ENCODE assay signal across 10 cellular contexts in the genomic region with DNA sequence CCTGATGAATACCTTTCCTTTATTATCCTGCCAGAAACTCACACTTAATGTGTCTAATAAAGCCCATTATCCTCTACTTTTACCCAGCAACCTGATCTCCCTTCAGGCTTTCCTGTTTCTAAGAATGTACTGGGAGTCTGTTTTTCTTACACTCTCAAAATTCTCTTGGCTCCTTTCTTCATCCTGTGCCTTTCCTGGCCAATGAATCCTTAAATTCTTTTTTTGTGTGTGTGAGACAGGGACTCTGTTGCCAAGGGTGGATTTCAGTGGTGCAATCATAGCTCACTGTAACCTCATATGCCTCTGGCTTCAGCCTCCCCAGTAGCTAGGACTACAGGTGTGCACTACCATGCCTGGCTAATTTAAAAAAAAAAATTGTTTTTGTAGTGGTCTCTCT.
DNase-seq lines count a peak whose midpoint lies in the region; ATAC-seq and TF ChIP-seq lines count a peak whose summit lies in the region.
"Had no signal": no experiment of that assay in that cellular context is flagged by ENCODE, and none has a peak within 500 bp of the region (broad histone marks: within the 10 kb centered on the region; RNA-seq: fewer than 3 reads in every experiment).

No MANE protein-coding gene starts in this region.

- TF ChIP-seq CTCF in IMR-90 (conservative IDR thresholded peaks at IDR 0.05; ENCODE audit: low read depth, low read length) (no peak), brain (conservative IDR thresholded peaks at IDR 0.05) (no peak), hepatocyte (IDR thresholded peaks at IDR 0.05; ENCODE audit: poor library complexity) (no peak)

- H3K79me2 ChIP-seq in hepatocyte: no peaks in the 10 kb centered on the region

- peak overlapping the region; percentile 10; the same call in 1 of the 2 replicates for H3K56ac ChIP-seq in IMR-90 (ENCODE audit: extremely low read depth, insufficient read depth, low read length)

- no peak overlapping the region; the same call in 1 of the 2 replicates for H3K4ac ChIP-seq in IMR-90 (ENCODE audit: low read depth, low read length)

- H3K27ac Mint-ChIP-seq in brain: peak overlapping the region; percentile 22 to 90 (median 67)
- H3K27ac Mint-ChIP-seq: memory B cell had no signal

- H3K18ac ChIP-seq in IMR-90 (ENCODE audit: low read depth, low read length): peak overlapping the region; percentile 1; the same call in 1 of the 2 replicates

- H3K9me1 ChIP-seq in IMR-90 (ENCODE audit: insufficient read depth, low read length): no peaks in the 10 kb centered on the region

- no peak overlapping the region for H4K8ac ChIP-seq in IMR-90 (ENCODE audit: low read depth in 2 of 2, low read length in 2 of 2)

- in situ Hi-C loops in IMR-90 (cut with MboI; ENCODE audit: low sequenced_read_pairs): no loop called here

- H3K36me3 ChIP-seq in IMR-90 (ENCODE audit: control insufficient read depth, insufficient read depth, low read length): no peaks in the 10 kb centered on the region
- no peaks in the 10 kb centered on the region for H3K36me3 ChIP-seq in hepatocyte (replicated peaks; ENCODE audit: insufficient read depth, low read depth)
- H3K36me3 ChIP-seq in stomach smooth muscle (ENCODE audit: control insufficient read depth in 2 of 2, insufficient read depth in 2 of 2, low read length in 2 of 2): no peaks in the 10 kb centered on the region

- H2BK20ac ChIP-seq in IMR-90 (ENCODE audit: low read depth, low read length): 0 out of 2 replicates have a peak overlapping the region, but pooled peaks have one; percentile 6

- H3K4me3 Mint-ChIP-seq in brain: peak overlapping the region in 2 of 5 experiments; percentile 2 to 12
- H3K4me3 Mint-ChIP-seq: memory B cell had no signal

- no peak overlapping the region for H4K5ac ChIP-seq in IMR-90 (ENCODE audit: low read depth, low read length)

- no peak overlapping the region for H3K4me2 ChIP-seq in IMR-90 (ENCODE audit: low read depth, low read length)
- no peak overlapping the region for H3K4me2 ChIP-seq in hepatocyte

- CTCF ChIA-PET in IMR-90 (lab: Yijun Ruan, JAX): no interaction called here

- intact Hi-C loops in IMR-90 (cut with micrococcal nuclease): loop anchor here (1.0 to 2.0 kb wide), 2 partner anchors 24 to 30 kb away; no protein-coding TSS in a partner anchor

- H2BK120ac ChIP-seq in IMR-90 (ENCODE audit: low read depth, low read length): peak overlapping the region; percentile 10; the same call in 1 of the 2 replicates

- peaks cover 39 to 87% (median 76%) of the 10 kb centered on the region in 5 experiments for H3K9me3 Mint-ChIP-seq in brain

- H3K9ac ChIP-seq in IMR-90 (ENCODE audit: low read depth, low read length) (no peak overlapping the region), stomach smooth muscle (ENCODE audit: low read length in 2 of 2) (no peak overlapping the region)

- no peak overlapping the region for H3K14ac ChIP-seq in IMR-90 (replicated peaks; ENCODE audit: low read depth, low read length)

- peaks cover 2% of the 10 kb centered on the region; the same call in 1 of the 2 replicates for H3K4me1 ChIP-seq in IMR-90 (ENCODE audit: control insufficient read depth, insufficient read depth, low read length)
- no peaks in the 10 kb centered on the region for H3K4me1 ChIP-seq in hepatocyte (ENCODE audit: insufficient read depth)
- H3K4me1 ChIP-seq in stomach smooth muscle (ENCODE audit: control insufficient read depth, insufficient read depth, low read length): peaks cover 6% of the 10 kb centered on the region

- no peak for TF ChIP-seq RAD21 in IMR-90 (IDR thresholded peaks at IDR 0.05; ENCODE audit: low read length)

- H3K9me3 ChIP-seq in IMR-90 (ENCODE audit: control insufficient read depth, insufficient read depth, low read length): peaks cover 6% of the 10 kb centered on the region
- no peaks in the 10 kb centered on the region for H3K9me3 ChIP-seq in hepatocyte (ENCODE audit: low read depth)
- peaks cover 6 to 9% of the 10 kb centered on the region in 2 donors for H3K9me3 ChIP-seq in stomach smooth muscle (ENCODE audit: control insufficient read depth in 2 of 2, low read length in 2 of 2)

- H3K36me3 Mint-ChIP-seq in brain: peaks cover 92% of the 10 kb centered on the region
- H3K36me3 Mint-ChIP-seq: memory B cell had no signal

- peaks cover 34% of the 10 kb centered on the region for H3K4me1 Mint-ChIP-seq in brain

- H2AFZ ChIP-seq in IMR-90 (replicated peaks; ENCODE audit: low read length, poor library complexity): no peak overlapping the region
- H2AFZ ChIP-seq in hepatocyte: no peak overlapping the region

- H2BK5ac ChIP-seq in IMR-90 (ENCODE audit: low read depth, low read length, poor library complexity, severe bottlenecking): no peak overlapping the region

- dilution Hi-C loops in IMR-90 (cut with HindIII; ENCODE audit: low sequenced_read_pairs, unreplicated experiment): no loop called here

- TF ChIP-seq POLR2A in IMR-90 (IDR thresholded peaks at IDR 0.05; ENCODE audit: low read depth, low read length): no peak

- H3K27ac ChIP-seq in IMR-90 (ENCODE audit: insufficient read depth, low read length) (no peak overlapping the region), hepatocyte (peak overlapping the region; percentile 33), stomach smooth muscle (ENCODE audit: low read length) (peak overlapping the region; percentile 46)

- BruUV-seq in IMR-90 (replicated peaks; lab: Mats Ljungman, UMichigan): no TSS peak

- H4K20me1 ChIP-seq in IMR-90 (ENCODE audit: insufficient read depth, low read length) (no peaks in the 10 kb centered on the region), hepatocyte (ENCODE audit: insufficient read depth, poor library complexity, severe bottlenecking) (no peaks in the 10 kb centered on the region)

- no peak overlapping the region; the same call in 1 of the 2 replicates for H4K91ac ChIP-seq in IMR-90 (ENCODE audit: insufficient read depth, low read depth, low read length)

- H2BK15ac ChIP-seq in IMR-90 (ENCODE audit: low read depth, low read length): 0 out of 3 replicates have a peak overlapping the region, but pooled peaks have one; percentile 6

- no peaks in the 10 kb centered on the region for H3K27me3 Mint-ChIP-seq in brain
- H3K27me3 Mint-ChIP-seq: memory B cell had no signal

- peak overlapping the region; percentile 49 for H2AK5ac ChIP-seq in IMR-90 (ENCODE audit: low read depth, low read length)

- no peak overlapping the region for H2AK9ac ChIP-seq in IMR-90 (replicated peaks; ENCODE audit: low read depth, low read length, poor library complexity)

- H3K4me3 ChIP-seq in IMR-90 (ENCODE audit: insufficient read depth, low read depth, low read length) (no peak overlapping the region), hepatocyte (no peak overlapping the region), stomach smooth muscle (ENCODE audit: low read length in 2 of 2) (no peak overlapping the region)

- H3K9me2 ChIP-seq in hepatocyte (replicated peaks; ENCODE audit: insufficient read depth): no peaks in the 10 kb centered on the region

- H3K27me3 ChIP-seq in IMR-90 (ENCODE audit: control insufficient read depth, insufficient read depth, low read length): no peaks in the 10 kb centered on the region
- no peaks in the 10 kb centered on the region for H3K27me3 ChIP-seq in hepatocyte
- no peaks in the 10 kb centered on the region for H3K27me3 ChIP-seq in stomach smooth muscle (ENCODE audit: control insufficient read depth in 1 of 2, insufficient read depth in 2 of 2, low read length in 2 of 2)

- POLR2A ChIA-PET in IMR-90 (lab: Charles Lee; ENCODE audit: unreplicated experiment): no interaction called here

- DNase-seq in IMR-90 (peak; percentile 40), hepatocyte (ENCODE audit: low spot score) (no peak)
- DNase-seq: activated T-cell treated with anti-CD3 and anti-CD28 coated beads, Interleukin-2, amount 50 U/mL, for 1 hour had no signal

- H3K79me1 ChIP-seq in IMR-90 (ENCODE audit: low read depth in 1 of 2, low read length in 2 of 2): no peaks in the 10 kb centered on the region

- ATAC-seq in IMR-90 (ENCODE audit: low read depth): no peak
- ATAC-seq in HG02678 (IDR thresholded peaks at IDR 0.05; ENCODE audit: unreplicated experiment): no peak
- no peak for ATAC-seq in HG02973 (IDR thresholded peaks at IDR 0.05; ENCODE audit: unreplicated experiment)
- no peak for ATAC-seq in GM21786 (IDR thresholded peaks at IDR 0.05; ENCODE audit: unreplicated experiment)
- ATAC-seq in HG02588 (IDR thresholded peaks at IDR 0.05; ENCODE audit: unreplicated experiment): no peak

- no peak overlapping the region for H3K23ac ChIP-seq in IMR-90 (ENCODE audit: low read depth, low read length)

TF ChIP-seq in IMR-90, 13 proteins besides CTCF, POLR2A, EP300 and RAD21:
- TF ChIP-seq NFE2L2 (IDR thresholded peaks at IDR 0.05; ENCODE audit: low read depth, low read length) (no peak), CEBPB (IDR thresholded peaks at IDR 0.05; ENCODE audit: low read depth, low read length) (peak; percentile 30; the same call in 1 of the 2 replicates)
TF ChIP-seq in IMR-90: peak in this region for 1.
